Comparison of ENCODE assay signal across 14 cellular contexts in genomic region chr2:215528555-215528954, GRCh38.
DNase-seq lines count a peak whose midpoint lies in the region; ATAC-seq, FAIRE-seq and TF ChIP-seq lines count a peak whose summit lies in the region.
"Had no signal": no experiment of that assay in that cellular context is flagged by ENCODE, and none has a peak within 500 bp of the region (broad histone marks: within the 10 kb centered on the region; RNA-seq: fewer than 3 reads in every experiment).

No MANE protein-coding gene starts in this region.

- no peak overlapping the region for H3K9ac ChIP-seq in keratinocyte (ENCODE audit: control insufficient read depth, extremely low read depth, insufficient read depth, low read length)
- H3K9ac ChIP-seq: BLaER1, parathyroid adenoma had no signal

- H3K4me3 Mint-ChIP-seq in activated T-helper 1 cell treated with anti-CD3 and anti-CD28 coated beads, Interleukin-12 subunit alpha, Interleukin-12 subunit beta, Interleukin-2, Interleukin-4 antibody, amounts not matched to agents 30 ng/mL and 10 ng/mL and 1 ng/mL, durations not matched to agents 14 hours and 24 hours and 36 hours = no peak overlapping the region

- H3K27ac ChIP-seq in A673 (ENCODE audit: low read depth, low read length, poor library complexity, severe bottlenecking) (no peak overlapping the region), keratinocyte (ENCODE audit: control insufficient read depth, insufficient read depth, low read length) (peak overlapping the region; percentile 85), right cardiac atrium (ENCODE audit: low read length) (no peak overlapping the region)
- H3K27ac ChIP-seq: BLaER1, left ventricle myocardium inferior, parathyroid adenoma, upper lobe of right lung had no signal

- intact Hi-C loops in A673 (cut with micrococcal nuclease; ENCODE audit: unreplicated experiment) = no loop called here
- intact Hi-C loops in activated T-helper 1 cell treated with anti-CD3 and anti-CD28 coated beads, Interleukin-12 subunit alpha, Interleukin-12 subunit beta, Interleukin-2, Interleukin-4 antibody, amounts not matched to agents 30 ng/mL and 10 ng/mL and 1 ng/mL, durations not matched to agents 14 hours and 24 hours and 36 hours (cut with micrococcal nuclease) = no loop called here
- intact Hi-C loops in right cardiac atrium (cut with DNase I) = no loop called here

- no peak for TF ChIP-seq CTCF in A673 (conservative IDR thresholded peaks at IDR 0.05; ENCODE audit: low read depth, low read length)
- no peak for TF ChIP-seq CTCF in astrocyte of the spinal cord (IDR thresholded peaks at IDR 0.05; ENCODE audit: low read depth, low read length)
- no peak for TF ChIP-seq CTCF in keratinocyte (optimal IDR thresholded peaks at IDR 0.05 in 1 of 3, IDR thresholded peaks at IDR 0.05 in 1 of 3, conservative IDR thresholded peaks at IDR 0.05 in 1 of 3; ENCODE audit: extremely low read depth in 1 of 3, insufficient read depth in 2 of 3, low read length in 3 of 3)

- no TSS peak for BruUV-seq in A673 (replicated peaks; lab: Mats Ljungman, UMichigan)

- DNase-seq in A673 (ENCODE audit: low spot score) (peak; percentile 48), HK-2 (ENCODE audit: unreplicated experiment) (peak; percentile 27), astrocyte of the spinal cord (ENCODE audit: low read depth, low spot score) (peak; percentile 98), keratinocyte (ENCODE audit: low read depth, low spot score) (peak; percentile 85), Kasumi-1 (lab: John Stamatoyannopoulos, UW) (no peak), HUDEP-2 (lab: John Stamatoyannopoulos, UW; ENCODE audit: unreplicated experiment in 76 of 76) (no peak), right cardiac atrium (no peak)
- DNase-seq in activated T-helper 1 cell treated with anti-CD3 and anti-CD28 coated beads, Interleukin-12 subunit alpha, Interleukin-12 subunit beta, Interleukin-2, Interleukin-4 antibody, amounts not matched to agents 30 ng/mL and 10 ng/mL and 1 ng/mL, durations not matched to agents 14 hours and 24 hours and 36 hours (ENCODE audit: low spot score) = no peak
- DNase-seq: H7, left ventricle myocardium inferior, NCI-H69, upper lobe of right lung had no signal

- 78% methylated on average over 2 of the region's 2 CpGs for WGBS in right cardiac atrium

- no peaks in the 10 kb centered on the region for H3K9me1 ChIP-seq in keratinocyte (ENCODE audit: control insufficient read depth, extremely low read depth, insufficient read depth, low read length)

- ATAC-seq in right cardiac atrium = no peak
- ATAC-seq: upper lobe of right lung had no signal

- in situ Hi-C loops in astrocyte of the spinal cord (cut with HindIII; ENCODE audit: low sequenced_read_pairs) = no loop called here

- H3K4me1 ChIP-seq in A673 (ENCODE audit: insufficient read depth, low read length, poor library complexity, severe bottlenecking) (no peaks in the 10 kb centered on the region), keratinocyte (ENCODE audit: control insufficient read depth, extremely low read depth, insufficient read depth, low read length) (peaks cover 31% of the 10 kb centered on the region), right cardiac atrium (ENCODE audit: control insufficient read depth, insufficient read depth, low read length) (peaks cover 1% of the 10 kb centered on the region)
- H3K4me1 ChIP-seq: BLaER1, parathyroid adenoma, upper lobe of right lung had no signal

- H3K36me3 Mint-ChIP-seq in activated T-helper 1 cell treated with anti-CD3 and anti-CD28 coated beads, Interleukin-12 subunit alpha, Interleukin-12 subunit beta, Interleukin-2, Interleukin-4 antibody, amounts not matched to agents 30 ng/mL and 10 ng/mL and 1 ng/mL, durations not matched to agents 14 hours and 24 hours and 36 hours (ENCODE audit: low read depth) = no peaks in the 10 kb centered on the region

- POLR2A ChIA-PET in A673 (lab: Charles Lee; ENCODE audit: low non-redundant PET) = interaction anchor here (0.7 kb wide), 1 partner anchor 9 kb away, joined by 3 read pairs; no protein-coding TSS in a partner anchor

- H3K4me2 ChIP-seq in keratinocyte (ENCODE audit: control insufficient read depth, extremely low read depth, insufficient read depth, low read depth, low read length) = peak overlapping the region; percentile 2
- H3K4me2 ChIP-seq: BLaER1 had no signal

- no peak overlapping the region for H3K27ac Mint-ChIP-seq in activated T-helper 1 cell treated with anti-CD3 and anti-CD28 coated beads, Interleukin-12 subunit alpha, Interleukin-12 subunit beta, Interleukin-2, Interleukin-4 antibody, amounts not matched to agents 30 ng/mL and 10 ng/mL and 1 ng/mL, durations not matched to agents 14 hours and 24 hours and 36 hours

- no peaks in the 10 kb centered on the region for H3K4me1 Mint-ChIP-seq in activated T-helper 1 cell treated with anti-CD3 and anti-CD28 coated beads, Interleukin-12 subunit alpha, Interleukin-12 subunit beta, Interleukin-2, Interleukin-4 antibody, amounts not matched to agents 30 ng/mL and 10 ng/mL and 1 ng/mL, durations not matched to agents 14 hours and 24 hours and 36 hours (ENCODE audit: low read depth)

- FAIRE-seq in keratinocyte (lab: Jason Lieb, UNC) = peak; percentile 91

- H3K79me2 ChIP-seq in keratinocyte (ENCODE audit: control insufficient read depth, insufficient read depth, low read length) = no peaks in the 10 kb centered on the region
- H3K79me2 ChIP-seq: parathyroid adenoma had no signal

- H4K20me1 ChIP-seq in keratinocyte (ENCODE audit: control insufficient read depth, extremely low read depth, insufficient read depth, low read length) = no peaks in the 10 kb centered on the region
- H4K20me1 ChIP-seq: BLaER1 had no signal

- CTCF ChIA-PET in A673 (lab: Charles Lee) = no interaction called here

- H3K27me3 ChIP-seq in A673 (replicated peaks; ENCODE audit: insufficient read depth, low read depth, low read length, poor library complexity) (no peaks in the 10 kb centered on the region), keratinocyte (ENCODE audit: control insufficient read depth, extremely low read depth, insufficient read depth, low read length) (no peaks in the 10 kb centered on the region), right cardiac atrium (ENCODE audit: control insufficient read depth, insufficient read depth) (no peaks in the 10 kb centered on the region)
- H3K27me3 ChIP-seq: BLaER1, upper lobe of right lung had no signal

- H3K9me3 ChIP-seq in A673 (ENCODE audit: low read depth, low read length, poor library complexity, severe bottlenecking) (peaks cover 5% of the 10 kb centered on the region), keratinocyte (ENCODE audit: control insufficient read depth, low read depth, low read length) (no peaks in the 10 kb centered on the region), right cardiac atrium (ENCODE audit: control insufficient read depth, low read length) (no peaks in the 10 kb centered on the region)
- H3K9me3 ChIP-seq: BLaER1, upper lobe of right lung had no signal

- dilution Hi-C loops in keratinocyte (cut with MboI; ENCODE audit: extremely low pct_ligation_motif_present, low sequenced_read_pairs) = no loop called here

- H3K36me3 ChIP-seq in A673 (ENCODE audit: insufficient read depth, low read length, poor library complexity, severe bottlenecking) (no peaks in the 10 kb centered on the region), keratinocyte (ENCODE audit: control insufficient read depth in 2 of 2, extremely low read depth in 1 of 2, insufficient read depth in 2 of 2, low read length in 2 of 2) (no peaks in the 10 kb centered on the region)
- H3K36me3 ChIP-seq: BLaER1, left ventricle myocardium inferior, upper lobe of right lung had no signal

- no peaks in the 10 kb centered on the region for H3K27me3 Mint-ChIP-seq in activated T-helper 1 cell treated with anti-CD3 and anti-CD28 coated beads, Interleukin-12 subunit alpha, Interleukin-12 subunit beta, Interleukin-2, Interleukin-4 antibody, amounts not matched to agents 30 ng/mL and 10 ng/mL and 1 ng/mL, durations not matched to agents 14 hours and 24 hours and 36 hours (ENCODE audit: insufficient read depth)

- H2AFZ ChIP-seq in keratinocyte (ENCODE audit: control insufficient read depth, low read length) = no peak overlapping the region
- H2AFZ ChIP-seq: parathyroid adenoma had no signal

- no peaks in the 10 kb centered on the region for H3K9me3 Mint-ChIP-seq in activated T-helper 1 cell treated with anti-CD3 and anti-CD28 coated beads, Interleukin-12 subunit alpha, Interleukin-12 subunit beta, Interleukin-2, Interleukin-4 antibody, amounts not matched to agents 30 ng/mL and 10 ng/mL and 1 ng/mL, durations not matched to agents 14 hours and 24 hours and 36 hours

- no peak overlapping the region for H3K4me3 ChIP-seq in A673 (ENCODE audit: low read depth, low read length, poor library complexity, severe bottlenecking)
- no peak overlapping the region for H3K4me3 ChIP-seq in astrocyte of the spinal cord (ENCODE audit: low read depth, low read length)
- no peak overlapping the region for H3K4me3 ChIP-seq in keratinocyte (ENCODE audit: control insufficient read depth in 2 of 3, extremely low read depth in 1 of 3, insufficient read depth in 2 of 3, low read depth in 1 of 3, low read length in 3 of 3)
- no peak overlapping the region for H3K4me3 ChIP-seq in right cardiac atrium (ENCODE audit: low read length)
- H3K4me3 ChIP-seq: BLaER1, left ventricle myocardium inferior, upper lobe of right lung had no signal

Comparison
In these comparisons a context has a peak if more than half of its experiments do, and no peak if none do; other contexts are left out.
1. DNase-seq: peak in A673 (single experiment), HK-2 (single experiment), astrocyte of the spinal cord (single experiment) and keratinocyte (single experiment); none in Kasumi-1 (0 of 2), activated T-helper 1 cell treated with anti-CD3 and anti-CD28 coated beads, Interleukin-12 subunit alpha, Interleukin-12 subunit beta, Interleukin-2, Interleukin-4 antibody, amounts not matched to agents 30 ng/mL and 10 ng/mL and 1 ng/mL, durations not matched to agents 14 hours and 24 hours and 36 hours (single experiment), HUDEP-2 (0 of 76) and right cardiac atrium (0 of 3).